Comparison of ENCODE assay signal across 28 cellular contexts in the genomic region with DNA sequence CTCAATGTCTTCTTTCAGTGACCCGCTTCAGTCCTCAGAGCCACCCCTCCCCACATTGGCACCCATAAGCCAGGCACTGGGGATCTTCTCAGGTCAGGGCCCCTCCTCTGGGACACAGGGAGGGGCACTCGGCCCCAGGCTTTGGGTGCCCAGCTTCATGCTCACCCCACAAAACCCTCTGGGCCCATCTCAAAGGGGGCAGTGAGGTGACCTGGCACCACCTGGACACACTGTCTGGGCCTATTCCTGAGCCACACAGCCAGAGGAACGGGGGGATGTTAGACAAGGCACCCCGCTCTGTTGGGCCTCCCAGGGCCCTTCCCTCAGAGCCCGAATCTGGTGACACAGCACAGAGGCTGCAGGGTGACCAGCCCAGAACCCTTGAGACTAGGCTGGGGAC. TPM values are rescaled to one million over a fixed set of nuclear protein-coding genes. Genes with fewer than 3 reads are reported as not detected.
DNase-seq lines count a peak whose midpoint lies in the region; ATAC-seq and TF ChIP-seq lines count a peak whose summit lies in the region.
"Had no signal": no experiment of that assay in that cellular context is flagged by ENCODE, and none has a peak within 500 bp of the region (broad histone marks: within the 10 kb centered on the region; RNA-seq: fewer than 3 reads in every experiment).

No MANE protein-coding gene starts in this region.

- H3K27ac Mint-ChIP-seq in stimulated activated memory B cell treated with anti-CD40 and anti-IgM and Interleukin-4, amounts not matched to agents 10 μg/mL and 1 μg/mL and 100 μg/mL, for 72 hours, result peak overlapping the region; percentile 79
- H3K27ac Mint-ChIP-seq: activated CD4-positive, alpha-beta T cell treated with anti-CD3 and anti-CD28 coated beads, Interleukin-2, amount 10 ng/mL, durations not matched to agents 24 days and 14 days; activated naive CD8-positive, alpha-beta T cell; CD8-positive, alpha-beta T cell; dendritic cell treated with granulocyte-macrophage colony-stimulating factor and Interleukin-4, amounts not matched to agents 40 ng/mL and 50 ng/mL, for 4 days; mesothelial cell of epicardium; naive thymus-derived CD4-positive, alpha-beta T cell; stimulated activated effector memory CD8-positive, alpha-beta T cell treated with anti-CD3 and anti-CD28 coated beads, Interleukin-12 subunit alpha, Interleukin-12 subunit beta, amount 100 ng/mL, for 72 hours; T-helper 1 cell treated with Interleukin-12 subunit alpha and Interleukin-12 subunit beta and Interleukin-4 antibody, amounts not matched to agents 30 μg/mL and 1 μg/mL, for 36 hours had no signal

- no peaks in the 10 kb centered on the region for H3K27me3 Mint-ChIP-seq in stimulated activated memory B cell treated with anti-CD40 and anti-IgM and Interleukin-4, amounts not matched to agents 10 μg/mL and 1 μg/mL and 100 μg/mL, for 72 hours

- DNase-seq in activated CD8-positive, alpha-beta memory T cell treated with anti-CD3 and anti-CD28 coated beads, Interleukin-2, amount 50 U/mL, for 48 hours, result peak; percentile 26
- DNase-seq in activated CD8-positive, alpha-beta memory T cell treated with anti-CD3 and anti-CD28 coated beads, Interleukin-2, amount 50 U/mL, for 4 hours, result no peak
- DNase-seq in H7 (peak; percentile 19), islet precursor cell (peak; percentile 49), adrenal gland (no peak)
- DNase-seq: activated CD4-positive, alpha-beta T cell treated with anti-CD3 and anti-CD28 coated beads, Interleukin-2, amount 10 ng/mL, durations not matched to agents 24 days and 14 days; DMS 273 treated with DMSO at 0.1 percent for 48 hours; EL; hippocampal formation; naive thymus-derived CD4-positive, alpha-beta T cell; NCI-H1694; NCI-H510A; OCI-M1; ovary; SK-N-SH; stimulated activated CD4-positive, alpha-beta T cell treated with anti-CD3 and anti-CD28 coated beads, Interleukin-4, amount 100 ng/mL, for 24 hours had no signal

- no peak for TF ChIP-seq POLR2A in adrenal gland (IDR thresholded peaks at IDR 0.05)

- H3K36me3 Mint-ChIP-seq in stimulated activated memory B cell treated with anti-CD40 and anti-IgM and Interleukin-4, amounts not matched to agents 10 μg/mL and 1 μg/mL and 100 μg/mL, for 72 hours, result peaks cover 40% of the 10 kb centered on the region
- H3K36me3 Mint-ChIP-seq: activated naive CD8-positive, alpha-beta T cell; CD8-positive, alpha-beta T cell; mesothelial cell of epicardium; naive thymus-derived CD4-positive, alpha-beta T cell; stimulated activated effector memory CD8-positive, alpha-beta T cell treated with anti-CD3 and anti-CD28 coated beads, Interleukin-12 subunit alpha, Interleukin-12 subunit beta, amount 100 ng/mL, for 72 hours had no signal

- H3K36me3 ChIP-seq in H7 (replicated peaks; ENCODE audit: control insufficient read depth, insufficient read depth, low read length) (no peaks in the 10 kb centered on the region), adrenal gland (replicated peaks in 1 of 2) (no peaks in the 10 kb centered on the region)
- H3K36me3 ChIP-seq: ascending aorta, cardiac muscle cell, gastroesophageal sphincter, ovary had no signal

- H3K4me1 ChIP-seq in adrenal gland (replicated peaks in 1 of 2), result no peaks in the 10 kb centered on the region
- H3K4me1 ChIP-seq: ascending aorta, gastroesophageal sphincter had no signal

- no peaks in the 10 kb centered on the region for H3K9me3 ChIP-seq in adrenal gland (replicated peaks in 1 of 3)
- H3K9me3 ChIP-seq: ascending aorta, gastroesophageal sphincter, ovary, SK-N-SH had no signal

- no peak for ATAC-seq in stimulated activated memory B cell treated with anti-CD40 and anti-IgM and Interleukin-4, amounts not matched to agents 10 μg/mL and 1 μg/mL and 100 μg/mL, for 72 hours
- ATAC-seq in esophagus mucosa (no peak), HG03108 (IDR thresholded peaks at IDR 0.05; ENCODE audit: unreplicated experiment) (no peak)
- ATAC-seq: CD8-positive, alpha-beta T cell; gastroesophageal sphincter; naive thymus-derived CD4-positive, alpha-beta T cell; stimulated activated effector memory CD8-positive, alpha-beta T cell treated with anti-CD3 and anti-CD28 coated beads, Interleukin-12 subunit alpha, Interleukin-12 subunit beta, amount 100 ng/mL, for 72 hours had no signal

- H3K4me3 ChIP-seq in H7 (ENCODE audit: insufficient read depth, low read depth, low read length) (no peak overlapping the region), adrenal gland (no peak overlapping the region)
- H3K4me3 ChIP-seq: ascending aorta, cardiac muscle cell, gastroesophageal sphincter, ovary had no signal

- peaks cover 58% of the 10 kb centered on the region for H3K4me1 Mint-ChIP-seq in stimulated activated memory B cell treated with anti-CD40 and anti-IgM and Interleukin-4, amounts not matched to agents 10 μg/mL and 1 μg/mL and 100 μg/mL, for 72 hours
- H3K4me1 Mint-ChIP-seq: activated CD4-positive, alpha-beta T cell treated with anti-CD3 and anti-CD28 coated beads, Interleukin-2, amount 10 ng/mL, durations not matched to agents 24 days and 14 days; mesothelial cell of epicardium had no signal

- TF ChIP-seq CTCF in adrenal gland (IDR thresholded peaks at IDR 0.05), result no peak

- H3K27me3 ChIP-seq in H7 (ENCODE audit: control insufficient read depth, insufficient read depth, low read length) (no peaks in the 10 kb centered on the region), adrenal gland (no peaks in the 10 kb centered on the region)
- H3K27me3 ChIP-seq: ascending aorta, cardiac muscle cell, ovary had no signal

- WGBS in adrenal gland, 4 donors, result 86 to 92% (median 87%) methylated on average over 1 to 5 of the region's 5 CpGs

- intact Hi-C loops in adrenal gland (cut with DNase I), result no loop called here

- H3K4me3 Mint-ChIP-seq in stimulated activated memory B cell treated with anti-CD40 and anti-IgM and Interleukin-4, amounts not matched to agents 10 μg/mL and 1 μg/mL and 100 μg/mL, for 72 hours, result no peak overlapping the region
- H3K4me3 Mint-ChIP-seq: activated CD4-positive, alpha-beta T cell treated with anti-CD3 and anti-CD28 coated beads, Interleukin-2, amount 10 ng/mL, durations not matched to agents 24 days and 14 days; activated naive CD8-positive, alpha-beta T cell; CD8-positive, alpha-beta T cell; dendritic cell treated with granulocyte-macrophage colony-stimulating factor and Interleukin-4, amounts not matched to agents 40 ng/mL and 50 ng/mL, for 4 days; mesothelial cell of epicardium; naive thymus-derived CD4-positive, alpha-beta T cell; stimulated activated effector memory CD8-positive, alpha-beta T cell treated with anti-CD3 and anti-CD28 coated beads, Interleukin-12 subunit alpha, Interleukin-12 subunit beta, amount 100 ng/mL, for 72 hours; T-helper 1 cell treated with Interleukin-12 subunit alpha and Interleukin-12 subunit beta and Interleukin-4 antibody, amounts not matched to agents 30 μg/mL and 1 μg/mL, for 36 hours had no signal

- no peak overlapping the region for H3K27ac ChIP-seq in adrenal gland
- H3K27ac ChIP-seq: ascending aorta, cardiac muscle cell, gastroesophageal sphincter, ovary had no signal

- no peaks in the 10 kb centered on the region for H3K9me3 Mint-ChIP-seq in stimulated activated memory B cell treated with anti-CD40 and anti-IgM and Interleukin-4, amounts not matched to agents 10 μg/mL and 1 μg/mL and 100 μg/mL, for 72 hours
- H3K9me3 Mint-ChIP-seq: activated CD4-positive, alpha-beta T cell treated with anti-CD3 and anti-CD28 coated beads, Interleukin-2, amount 10 ng/mL, durations not matched to agents 24 days and 14 days; CD8-positive, alpha-beta T cell; dendritic cell treated with granulocyte-macrophage colony-stimulating factor and Interleukin-4, amounts not matched to agents 40 ng/mL and 50 ng/mL, for 4 days; mesothelial cell of epicardium; naive thymus-derived CD4-positive, alpha-beta T cell; stimulated activated effector memory CD8-positive, alpha-beta T cell treated with anti-CD3 and anti-CD28 coated beads, Interleukin-12 subunit alpha, Interleukin-12 subunit beta, amount 100 ng/mL, for 72 hours; T-helper 1 cell treated with Interleukin-12 subunit alpha and Interleukin-12 subunit beta and Interleukin-4 antibody, amounts not matched to agents 30 μg/mL and 1 μg/mL, for 36 hours had no signal

RNA-seq across cellular contexts. Expression of a gene that starts 36.1 kb away (rescaled TPM):
- 0.21 TPM in 1 of 2 replicates, not detected in the other for total RNA-seq in H7 (2014; rRNA removed; shearing (Covaris generic))
- total RNA-seq in esophagus mucosa (0.28 TPM), adrenal gland (not detected)
- polyA plus RNA-seq in adrenal gland, result under 1 TPM in 2 of 3 donors, not detected in 1; 0.18 to 0.48 TPM
- total RNA-seq: activated CD4-positive, alpha-beta T cell treated with anti-CD3 and anti-CD28 coated beads, Interleukin-2, amount 10 ng/mL, durations not matched to agents 24 days and 14 days; ascending aorta; cardiac muscle cell; CD8-positive, alpha-beta T cell; mesothelial cell of epicardium; ovary had no signal
- polyA plus RNA-seq: cardiac muscle cell, SK-N-SH had no signal

Comparison
In these comparisons a context has a peak if more than half of its experiments do, and no peak if none do; other contexts are left out.
1. DNase-seq: peak in activated CD8-positive, alpha-beta memory T cell treated with anti-CD3 and anti-CD28 coated beads, Interleukin-2, amount 50 U/mL, for 48 hours (single experiment), H7 (single experiment) and islet precursor cell (single experiment); none in activated CD8-positive, alpha-beta memory T cell treated with anti-CD3 and anti-CD28 coated beads, Interleukin-2, amount 50 U/mL, for 4 hours (single experiment) and adrenal gland (0 of 7).